ENCODE assay signal across 1 cellular context in genomic region chr7:409344-410281, GRCh38.
TF ChIP-seq lines count a peak whose summit lies in the region.

No MANE protein-coding gene starts in this region.

TF ChIP-seq in H1, 55 proteins besides CTCF, POLR2A, EP300 and RAD21 (continued from another document):
- TF ChIP-seq, protein P1, sequence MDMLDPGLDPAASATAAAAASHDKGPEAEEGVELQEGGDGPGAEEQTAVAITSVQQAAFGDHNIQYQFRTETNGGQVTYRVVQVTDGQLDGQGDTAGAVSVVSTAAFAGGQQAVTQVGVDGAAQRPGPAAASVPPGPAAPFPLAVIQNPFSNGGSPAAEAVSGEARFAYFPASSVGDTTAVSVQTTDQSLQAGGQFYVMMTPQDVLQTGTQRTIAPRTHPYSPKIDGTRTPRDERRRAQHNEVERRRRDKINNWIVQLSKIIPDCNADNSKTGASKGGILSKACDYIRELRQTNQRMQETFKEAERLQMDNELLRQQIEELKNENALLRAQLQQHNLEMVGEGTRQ (IDR thresholded peaks at IDR 0.05; ENCODE audit: low read length) = no peak
- TF ChIP-seq NRF1 (IDR thresholded peaks at IDR 0.05; ENCODE audit: low read depth, low read length) (no peak), SP1 (IDR thresholded peaks at IDR 0.05; ENCODE audit: low read depth, low read length) (no peak), POLR2AphosphoS5 (IDR thresholded peaks at IDR 0.05; ENCODE audit: low read depth, low read length) (no peak), JUND (IDR thresholded peaks at IDR 0.05; ENCODE audit: low read length) (no peak), RFX5 (IDR thresholded peaks at IDR 0.05; ENCODE audit: borderline replicate concordance, low read depth, low read length) (no peak)
